In genomic region chr2:127749537-127749936, GRCh38 we compare ENCODE assay signal across 7 cellular contexts. TPM values are rescaled to one million over a fixed set of nuclear protein-coding genes. Genes with fewer than 3 reads are reported as not detected.
A peak's percentile ranks its signal among the peaks of the same experiment; 100 is the strongest.
DNase-seq lines count a peak whose midpoint lies in the region; ATAC-seq and TF ChIP-seq lines count a peak whose summit lies in the region.
"Not testable (repeated sequence)": the region's sequence is repeated elsewhere in the genome, so short reads cannot be mapped to it uniquely, and the experiment has no call there.

No MANE protein-coding gene starts in this region.

- H3K4me2 ChIP-seq in OCI-LY3 (ENCODE audit: low read length) = peak overlapping the region; percentile 73

- DNase-seq in GM20000 (ENCODE audit: low spot score) (peak; percentile 76), amniotic stem cell (lab: John Stamatoyannopoulos, UW) (peak; percentile 30)
- DNase-seq in left ventricle myocardium superior = not testable (repeated sequence)

- peak overlapping the region; percentile 98 for H3K27ac ChIP-seq in OCI-LY3 (ENCODE audit: low read length)

- peak overlapping the region; percentile 52 for H3K4me3 ChIP-seq in OCI-LY3 (ENCODE audit: low read length)

- not testable (repeated sequence) for H3K9me3 ChIP-seq in OCI-LY3 (ENCODE audit: insufficient read depth, low read length)

- H3K9ac ChIP-seq in OCI-LY3 (ENCODE audit: low read length) = peak overlapping the region; percentile 87

- H4K20me1 ChIP-seq in OCI-LY3 (ENCODE audit: insufficient read depth, low read length) = not testable (repeated sequence)

- not testable (repeated sequence) for H2AFZ ChIP-seq in OCI-LY3 (ENCODE audit: low read depth, low read length)

- peaks cover 32% of the 10 kb centered on the region for H3K36me3 ChIP-seq in OCI-LY3 (replicated peaks; ENCODE audit: low read depth, low read length)

- H3K4me1 ChIP-seq in OCI-LY3 (ENCODE audit: low read length) = peaks cover 39% of the 10 kb centered on the region

- H3K27me3 ChIP-seq in OCI-LY3 (ENCODE audit: low read depth, low read length) = not testable (repeated sequence)

- intact Hi-C loops in left ventricle myocardium superior (cut with micrococcal nuclease) = not testable (repeated sequence)

- peak; percentile 99 for ATAC-seq in GM18511 (IDR thresholded peaks at IDR 0.05; ENCODE audit: unreplicated experiment)
- peak; percentile 98 for ATAC-seq in HG02852 (IDR thresholded peaks at IDR 0.05; ENCODE audit: unreplicated experiment)
- ATAC-seq in HG03457 (IDR thresholded peaks at IDR 0.05; ENCODE audit: unreplicated experiment) = peak; percentile 96
- ATAC-seq in left ventricle myocardium superior = peak; percentile 46

- not testable (repeated sequence) for TF ChIP-seq CTCF in GM20000 (IDR thresholded peaks at IDR 0.05; ENCODE audit: extremely low read depth, missing control alignments); OCI-LY3 (IDR thresholded peaks at IDR 0.05; ENCODE audit: low read depth, low read length)

- not testable (repeated sequence) for H3K79me2 ChIP-seq in OCI-LY3 (ENCODE audit: low read length)

RNA-seq across cellular contexts. Expression of gene SFT2D3, which starts 48.2 kb away (rescaled TPM):
- 3.1 TPM for total RNA-seq in left ventricle myocardium superior

Comparison
In these comparisons a context has a peak if more than half of its experiments do, and no peak if none do; other contexts are left out.
1. ATAC-seq: peak in every context shown above with its lines; median percentile 99 in GM18511; 98 in HG02852; 96 in HG03457; 46 in left ventricle myocardium superior.